In the genomic region with DNA sequence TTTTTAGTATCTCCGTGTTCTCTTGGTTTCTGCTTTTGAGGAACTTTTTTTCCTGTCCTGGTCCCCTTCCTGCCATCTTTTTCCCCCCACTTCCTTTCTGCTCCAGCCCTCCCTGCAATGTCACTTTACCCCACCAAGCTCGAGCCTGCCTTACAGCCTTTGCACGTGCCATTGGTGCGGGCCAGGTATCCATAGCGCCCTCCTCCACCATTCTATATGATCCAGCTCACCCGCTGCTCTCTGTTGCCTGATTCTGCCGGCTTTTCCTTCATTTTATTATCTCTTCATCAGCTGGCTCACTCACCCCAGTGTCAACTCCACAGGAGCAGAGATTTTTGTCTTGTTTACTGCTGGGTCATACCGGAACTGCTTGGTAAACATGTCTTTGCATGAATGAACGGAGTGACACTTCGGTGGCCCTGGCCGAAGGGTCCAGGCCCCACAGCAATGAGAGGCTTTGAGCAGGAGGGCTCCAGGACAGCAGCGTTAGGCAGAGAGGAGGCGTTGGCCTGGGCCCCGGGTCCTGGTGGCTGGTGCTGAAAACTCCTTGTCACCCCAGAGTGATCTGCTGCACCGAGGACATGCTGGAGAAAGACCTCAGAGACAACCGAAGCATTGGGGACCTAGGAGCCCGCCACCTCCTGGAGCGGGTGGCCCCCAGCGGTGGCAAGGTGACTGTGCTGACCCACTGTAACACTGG, we compare ENCODE assay signal across 8 cellular contexts. TPM values are rescaled to one million over a fixed set of nuclear protein-coding genes. Genes with fewer than 3 reads are reported as not detected.
DNase-seq lines count a peak whose midpoint lies in the region; ATAC-seq, FAIRE-seq and TF ChIP-seq lines count a peak whose summit lies in the region.

No MANE protein-coding gene starts in this region.

- 37 to 61% methylated on average over 5 to 16 of the region's 19 CpGs for WGBS in gastroesophageal sphincter (ENCODE audit: low coverage in 1 of 2), 2 donors
- WGBS in small intestine, 3 donors = 54 to 71% (median 56%) methylated on average over 19 of the region's 19 CpGs

- H3K79me2 ChIP-seq in HCT116 (ENCODE audit: insufficient read depth, low read length) = no peaks in the 10 kb centered on the region

- H3K36me3 Mint-ChIP-seq in T-helper 17 cell (ENCODE audit: low read depth) = no peaks in the 10 kb centered on the region

- CTCF ChIA-PET in HCT116 (lab: Charles Lee) = interaction anchor here (1.6 kb wide), 1 partner anchor 18 kb away, joined by 6 read pairs; a partner anchor contains a TSS

- H3K4me2 ChIP-seq in HCT116 (ENCODE audit: low read length) = peak overlapping the region; percentile 72

- FAIRE-seq in small intestine (lab: Jason Lieb, UNC) = no peak

- no peaks in the 10 kb centered on the region for H3K9me2 ChIP-seq in HCT116 (ENCODE audit: insufficient read depth)

- H3K36me3 ChIP-seq in HCT116 (ENCODE audit: control insufficient read depth in 1 of 2, insufficient read depth in 2 of 2, low read length in 2 of 2) (no peaks in the 10 kb centered on the region; a peak in 2 of 4 replicates), gastroesophageal sphincter (peaks cover 0 to 63% of the 10 kb centered on the region in 2 donors), small intestine (ENCODE audit: control insufficient read depth in 2 of 2, insufficient read depth in 2 of 2, low read length in 2 of 2) (peaks cover 2 to 6% of the 10 kb centered on the region in 2 donors)

- intact Hi-C loops in HCT116 (cut with micrococcal nuclease) = no loop called here

- no peak for TF ChIP-seq RAD21 in HCT116 (IDR thresholded peaks at IDR 0.05; ENCODE audit: low read depth)

- no peak for TF ChIP-seq POLR2A in HCT116 (IDR thresholded peaks at IDR 0.05; ENCODE audit: borderline replicate concordance, extremely low read depth, insufficient read depth, insufficient read length)
- TF ChIP-seq POLR2A in gastroesophageal sphincter (IDR thresholded peaks at IDR 0.05) = no peak

- H3K9me3 ChIP-seq in HCT116 (ENCODE audit: control insufficient read depth in 1 of 2, insufficient read depth in 1 of 2, low read depth in 1 of 2, low read length in 2 of 2) (no peaks in the 10 kb centered on the region), T-helper 17 cell (ENCODE audit: control insufficient read depth, low read length, poor library complexity, severe bottlenecking) (no peaks in the 10 kb centered on the region), gastroesophageal sphincter (no peaks in the 10 kb centered on the region), small intestine (ENCODE audit: control insufficient read depth, low read depth) (no peaks in the 10 kb centered on the region)

- peak overlapping the region; percentile 88 for H3K27ac Mint-ChIP-seq in T-helper 17 cell

- RAD21 ChIA-PET in HCT116 (lab: Charles Lee; ENCODE audit: low non-redundant PET in 1 of 2, low total read pairs in 2 of 2, uncharacterized antibody in 2 of 2, unreplicated experiment in 2 of 2) = no interaction called here

- BruUV-seq in HCT116 (replicated peaks; lab: Mats Ljungman, UMichigan) = TSS peak; percentile 30

- H3K4me3 Mint-ChIP-seq in T-helper 17 cell = peak overlapping the region; percentile 93

- H3K27me3 Mint-ChIP-seq in T-helper 17 cell = no peaks in the 10 kb centered on the region

- H3K27ac ChIP-seq in HCT116 (ENCODE audit: low read depth, low read length) (peak overlapping the region; percentile 30), gastroesophageal sphincter (peak overlapping the region in 3 of 4 donors; percentile 84 to 87 (median 84)), small intestine (ENCODE audit: low read depth in 1 of 2, low read length in 1 of 2) (peak overlapping the region in 1 of 2 donors; percentile 55)

- DNase-seq in HCT116 (ENCODE audit: low read depth, low spot score) (no peak), T-helper 17 cell (no peak), small intestine (no peak), NCI-H1092 treated with DMSO at 0.1 percent for 48 hours (lab: John Stamatoyannopoulos, UW) (no peak), NCI-H1417 (lab: John Stamatoyannopoulos, UW) (no peak)

- H3K4me3 ChIP-seq in HCT116 (replicated peaks in 1 of 2; ENCODE audit: low read depth in 1 of 2, low read length in 2 of 2) (peak overlapping the region; percentile 58 to 63), gastroesophageal sphincter (peak overlapping the region; percentile 62 to 75), small intestine (ENCODE audit: low read depth in 1 of 2, low read length in 2 of 2) (peak overlapping the region; percentile 82 to 93)

- H3K27me3 ChIP-seq in HCT116 (ENCODE audit: insufficient read depth, low read length) = no peaks in the 10 kb centered on the region
- H3K27me3 ChIP-seq in gastroesophageal sphincter = no peaks in the 10 kb centered on the region
- no peaks in the 10 kb centered on the region for H3K27me3 ChIP-seq in small intestine (ENCODE audit: control insufficient read depth in 2 of 2, insufficient read depth in 2 of 2, low read length in 2 of 2)

- H3K4me1 ChIP-seq in HCT116 (ENCODE audit: control insufficient read depth in 1 of 2, insufficient read depth in 2 of 2, low read length in 2 of 2) = peaks cover 3 to 14% of the 10 kb centered on the region in 2 experiments; a peak in 2 of 4 replicates
- peaks cover 0 to 27% (median 0%) of the 10 kb centered on the region in 3 donors for H3K4me1 ChIP-seq in gastroesophageal sphincter
- no peaks in the 10 kb centered on the region for H3K4me1 ChIP-seq in small intestine (ENCODE audit: control insufficient read depth in 2 of 2, insufficient read depth in 1 of 2, low read depth in 1 of 2, low read length in 1 of 2)

- H4K20me1 ChIP-seq in HCT116 (ENCODE audit: insufficient read depth) = no peaks in the 10 kb centered on the region

- TF ChIP-seq EP300 in gastroesophageal sphincter (IDR thresholded peaks at IDR 0.05) = no peak

- TF ChIP-seq CTCF in HCT116 (IDR thresholded peaks at IDR 0.05 in 2 of 3, conservative IDR thresholded peaks at IDR 0.05 in 1 of 3; ENCODE audit: borderline replicate concordance in 1 of 3, insufficient read depth in 1 of 3, low read depth in 2 of 3, low read length in 2 of 3) (no peak), gastroesophageal sphincter (IDR thresholded peaks at IDR 0.05) (no peak)

- peak overlapping the region; percentile 82 for H3K9ac ChIP-seq in HCT116 (ENCODE audit: low read length)

- POLR2A ChIA-PET in HCT116 (lab: Charles Lee) = no interaction called here

- ATAC-seq in HCT116 = peak; percentile 30; the same call in 1 of the 2 replicates
- ATAC-seq in T-helper 17 cell = no peak
- no peak for ATAC-seq in gastroesophageal sphincter
- ATAC-seq in HG03469 (IDR thresholded peaks at IDR 0.05; ENCODE audit: unreplicated experiment) = no peak
- no peak for ATAC-seq in GM21390 (IDR thresholded peaks at IDR 0.05; ENCODE audit: unreplicated experiment)

- H3K4me1 Mint-ChIP-seq in T-helper 17 cell = peaks cover 14% of the 10 kb centered on the region

- no peak overlapping the region for H2AFZ ChIP-seq in HCT116 (ENCODE audit: low read depth, low read length, poor library complexity, severe bottlenecking)

TF ChIP-seq in HCT116, 20 proteins besides CTCF, POLR2A, EP300 and RAD21:
- TF ChIP-seq CEBPB (IDR thresholded peaks at IDR 0.05; ENCODE audit: low read depth) = no peak
- no peak for TF ChIP-seq SRF (IDR thresholded peaks at IDR 0.05; ENCODE audit: low read depth)
- TF ChIP-seq ELF1 (IDR thresholded peaks at IDR 0.05; ENCODE audit: borderline replicate concordance, low read depth) = no peak
- TF ChIP-seq, protein P1, sequence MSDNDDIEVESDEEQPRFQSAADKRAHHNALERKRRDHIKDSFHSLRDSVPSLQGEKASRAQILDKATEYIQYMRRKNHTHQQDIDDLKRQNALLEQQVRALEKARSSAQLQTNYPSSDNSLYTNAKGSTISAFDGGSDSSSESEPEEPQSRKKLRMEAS (IDR thresholded peaks at IDR 0.05) = no peak
- TF ChIP-seq ZNF274 (IDR thresholded peaks at IDR 0.05; ENCODE audit: low read depth, low read length) = no peak
- no peak for TF ChIP-seq SP1 (IDR thresholded peaks at IDR 0.05; ENCODE audit: low read depth)
- no peak for TF ChIP-seq JUND (IDR thresholded peaks at IDR 0.05)
- TF ChIP-seq YY1 (IDR thresholded peaks at IDR 0.05; ENCODE audit: extremely low read depth, insufficient replicate concordance, low read depth, low read length) = no peak
TF ChIP-seq in HCT116: peak in this region for 0.

RNA-seq across cellular contexts. Expression of gene MRI1, which starts 1.2 kb away (rescaled TPM):
- total RNA-seq in HCT116 (2021; ENCODE audit: unreplicated experiment) (19.6 TPM), T-helper 17 cell (10 to 100 TPM; 31.0 to 31.9 TPM), gastroesophageal sphincter (10 to 100 TPM; 31.2 to 51.8 (median 42.2) TPM)
- 11.1 and 13.1 TPM in 2 replicates for polyA plus RNA-seq in HCT116 (2012)
- 10 to 100 TPM; 12.3 to 19.0 (median 12.7) TPM for polyA plus RNA-seq in small intestine

RNA-seq across cellular contexts. Expression of gene C19orf53, which starts 8.7 kb away (rescaled TPM):
- 115 TPM for total RNA-seq in HCT116 (2021; ENCODE audit: unreplicated experiment)
- polyA plus RNA-seq in HCT116 (2012) = 217 and 237 TPM in 2 replicates
- total RNA-seq in T-helper 17 cell = 10 to 100 TPM; 62.4 to 73.0 TPM
- 100 to 1,000 TPM; 123 to 142 (median 128) TPM for total RNA-seq in gastroesophageal sphincter
- polyA plus RNA-seq in small intestine = 100 to 1,000 TPM; 115 to 126 (median 121) TPM

RNA-seq across cellular contexts. Expression of gene ZSWIM4, which starts 29.7 kb away (rescaled TPM):
- total RNA-seq in HCT116 (2021; ENCODE audit: unreplicated experiment) (9.8 TPM), T-helper 17 cell (1 to 10 TPM; 4.2 to 5.3 TPM), gastroesophageal sphincter (1 to 10 TPM; 3.9 to 9.2 (median 4.2) TPM)
- polyA plus RNA-seq in HCT116 (2012) = 5.4 and 6.1 TPM in 2 replicates
- polyA plus RNA-seq in small intestine = 1 to 10 TPM in 2 of 3 donors, under 1 TPM in 1; 0.45 to 2.3 (median 1.4) TPM
